In the genomic region with DNA sequence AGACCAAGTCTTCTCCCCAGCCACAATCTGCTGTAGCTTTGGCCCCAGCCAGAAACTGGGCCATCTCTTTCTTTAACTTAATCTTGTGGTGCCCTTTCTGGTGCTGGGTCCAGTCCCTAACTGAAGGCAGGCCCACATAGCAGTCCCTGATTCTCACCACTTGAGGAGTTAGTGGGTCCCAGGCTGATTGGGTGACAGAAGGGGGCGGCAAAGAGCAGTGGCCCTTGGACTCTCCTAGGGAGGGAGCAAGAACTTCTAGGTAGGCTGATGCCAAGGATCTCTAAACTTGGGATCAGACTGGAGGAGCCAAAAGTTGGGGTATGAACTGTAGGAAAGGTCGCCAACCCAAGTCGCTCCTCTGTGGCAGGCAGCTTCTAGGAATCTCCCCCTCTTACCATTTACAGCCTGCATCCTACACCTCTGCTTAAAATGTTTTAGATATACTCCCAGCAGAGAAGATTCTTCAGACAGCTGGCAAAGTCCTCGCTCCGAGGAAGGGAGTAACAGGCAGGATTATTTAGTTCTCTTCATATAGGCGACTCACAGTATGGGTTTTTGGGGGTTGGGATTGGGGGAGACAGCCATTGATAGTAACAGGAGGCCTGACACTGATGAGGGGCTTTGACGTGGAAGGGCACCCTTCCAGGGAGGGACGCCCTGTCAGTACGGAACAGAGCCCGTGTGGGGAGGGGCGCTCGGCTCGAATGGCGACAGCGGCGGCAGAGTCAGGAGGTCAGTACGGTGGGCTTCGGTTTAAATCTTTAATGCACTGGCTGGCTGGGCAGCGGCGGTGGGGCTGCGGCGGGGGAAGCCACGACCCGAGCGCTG, we compare ENCODE assay signal across 8 cellular contexts. TPM values are rescaled to one million over a fixed set of nuclear protein-coding genes. Genes with fewer than 3 reads are reported as not detected.
DNase-seq lines count a peak whose midpoint lies in the region; ATAC-seq and TF ChIP-seq lines count a peak whose summit lies in the region.

No MANE protein-coding gene starts in this region.

- H2BK120ac ChIP-seq in mesenchymal stem cell (ENCODE audit: low read depth, low read length): no peak overlapping the region

- TF ChIP-seq CTCF in GM12864 (IDR thresholded peaks at IDR 0.05; ENCODE audit: low read depth, low read length, missing control alignments): peak; percentile 99

- H3K4me1 Mint-ChIP-seq in activated CD4-positive, alpha-beta memory T cell treated with anti-CD3 and anti-CD28 coated beads, Interleukin-2, amount 10 ng/mL, durations not matched to agents 7 days and 5 days: peaks cover 50% of the 10 kb centered on the region

- H3K36me3 Mint-ChIP-seq in activated CD4-positive, alpha-beta memory T cell treated with anti-CD3 and anti-CD28 coated beads, Interleukin-2, amount 10 ng/mL, durations not matched to agents 7 days and 5 days (ENCODE audit: low read depth): peaks cover 33% of the 10 kb centered on the region

- H3K9ac ChIP-seq in endocrine pancreas (ENCODE audit: control insufficient read depth, insufficient read depth, low read length) (peak overlapping the region; percentile 5), mesenchymal stem cell (ENCODE audit: low read length) (peak overlapping the region; percentile 89)

- peak overlapping the region; percentile 46 for H2AFZ ChIP-seq in mesenchymal stem cell (ENCODE audit: low read depth, low read length)

- no peaks in the 10 kb centered on the region for H3K9me3 ChIP-seq in endocrine pancreas (ENCODE audit: control insufficient read depth, low read length)
- no peaks in the 10 kb centered on the region for H3K9me3 ChIP-seq in mesenchymal stem cell (ENCODE audit: control insufficient read depth, low read length)

- ATAC-seq in HG02623 (IDR thresholded peaks at IDR 0.05; ENCODE audit: unreplicated experiment): peak; percentile 37

- H3K9me3 Mint-ChIP-seq in activated CD4-positive, alpha-beta memory T cell treated with anti-CD3 and anti-CD28 coated beads, Interleukin-2, amount 10 ng/mL, durations not matched to agents 7 days and 5 days: peaks cover 6% of the 10 kb centered on the region

- WGBS in mesenchymal stem cell: 7% methylated on average over 24 of the region's 25 CpGs

- H3K27ac ChIP-seq in mesenchymal stem cell (ENCODE audit: low read length, poor library complexity, severe bottlenecking): peak overlapping the region; percentile 49

- H3K4me3 Mint-ChIP-seq in activated CD4-positive, alpha-beta memory T cell treated with anti-CD3 and anti-CD28 coated beads, Interleukin-2, amount 10 ng/mL, durations not matched to agents 7 days and 5 days: peak overlapping the region; percentile 85

- H3K4ac ChIP-seq in mesenchymal stem cell (ENCODE audit: low read depth in 1 of 2, low read length in 2 of 2): peak overlapping the region; percentile 42 to 68

- H3K27me3 Mint-ChIP-seq in activated CD4-positive, alpha-beta memory T cell treated with anti-CD3 and anti-CD28 coated beads, Interleukin-2, amount 10 ng/mL, durations not matched to agents 7 days and 5 days: no peaks in the 10 kb centered on the region

- H2BK15ac ChIP-seq in mesenchymal stem cell (ENCODE audit: low read depth, poor library complexity, severe bottlenecking): no peak overlapping the region

- peak overlapping the region in 1 of 2 experiments; percentile 55 for H3K14ac ChIP-seq in mesenchymal stem cell (ENCODE audit: low read length in 2 of 2)

- H3K36me3 ChIP-seq in endocrine pancreas (ENCODE audit: control insufficient read depth, insufficient read depth, low read length) (no peaks in the 10 kb centered on the region), mesenchymal stem cell (ENCODE audit: control insufficient read depth in 1 of 2, insufficient read depth in 2 of 2, low read depth in 1 of 2, low read length in 2 of 2) (peaks cover 19 to 43% of the 10 kb centered on the region in 2 experiments)

- POLR2A ChIA-PET in activated CD4-positive, alpha-beta memory T cell treated with anti-CD3 and anti-CD28 coated beads, Interleukin-2, amount 10 ng/mL, durations not matched to agents 7 days and 5 days (lab: Charles Lee): interaction anchor here (0.7 to 12.4 kb wide), 13 partner anchors 8 to 1663 kb away, joined by 3 to 162 read pairs (median 3); a partner anchor contains a TSS

- H3K27me3 ChIP-seq in endocrine pancreas (ENCODE audit: control insufficient read depth, insufficient read depth, low read length) (no peaks in the 10 kb centered on the region), mesenchymal stem cell (ENCODE audit: control insufficient read depth in 1 of 2, insufficient read depth in 1 of 2, low read length in 2 of 2) (no peaks in the 10 kb centered on the region)

- no peak overlapping the region for H2AK5ac ChIP-seq in mesenchymal stem cell (ENCODE audit: low read length, severe bottlenecking)

- H3K4me1 ChIP-seq in endocrine pancreas (ENCODE audit: control insufficient read depth, insufficient read depth, low read length) (no peaks in the 10 kb centered on the region), mesenchymal stem cell (ENCODE audit: control insufficient read depth, insufficient read depth, low read depth, low read length) (peaks cover 4% of the 10 kb centered on the region)

- H4K91ac ChIP-seq in mesenchymal stem cell (ENCODE audit: low read length): peak overlapping the region; percentile 56

- CTCF ChIA-PET in activated CD4-positive, alpha-beta memory T cell treated with anti-CD3 and anti-CD28 coated beads, Interleukin-2, amount 10 ng/mL, durations not matched to agents 7 days and 5 days (lab: Charles Lee): interaction anchor here (0.5 to 9.6 kb wide), 7 partner anchors 16 to 599 kb away, joined by 3 to 125 read pairs (median 3); a partner anchor contains a TSS

- DNase-seq in GM12864 (ENCODE audit: low read depth): no peak
- peak; percentile 73 for DNase-seq in NCI-H69 (lab: John Stamatoyannopoulos, UW)
- DNase-seq in activated CD4-positive, alpha-beta memory T cell treated with anti-CD3 and anti-CD28 coated beads, Interleukin-2, amount 10 ng/mL, durations not matched to agents 7 days and 5 days: peak; percentile 82
- DNase-seq in mesenchymal stem cell: peak; percentile 85
- peak; percentile 36 for DNase-seq in stimulated activated CD8-positive, alpha-beta memory T cell treated with anti-CD3 and anti-CD28 coated beads, Interleukin-12 subunit alpha, Interleukin-12 subunit beta, amount 100 ng/mL, for 24 hours (ENCODE audit: extremely low read depth)
- no peak for DNase-seq in cortex of kidney (lab: John Stamatoyannopoulos, UW)

- H3K27ac Mint-ChIP-seq in activated CD4-positive, alpha-beta memory T cell treated with anti-CD3 and anti-CD28 coated beads, Interleukin-2, amount 10 ng/mL, durations not matched to agents 7 days and 5 days: peak overlapping the region; percentile 80

- H2BK5ac ChIP-seq in mesenchymal stem cell (ENCODE audit: low read depth, low read length, poor library complexity, severe bottlenecking): no peak overlapping the region

- H2BK12ac ChIP-seq in mesenchymal stem cell (ENCODE audit: low read length in 2 of 2): peak overlapping the region; percentile 18 to 50

- H3K79me1 ChIP-seq in mesenchymal stem cell (replicated peaks; ENCODE audit: low read length, poor library complexity, severe bottlenecking): peaks cover 20% of the 10 kb centered on the region

- H3K4me3 ChIP-seq in GM12864 (ENCODE audit: low read depth, low read length) (peak overlapping the region; percentile 56), endocrine pancreas (ENCODE audit: control insufficient read depth, insufficient read depth, low read length) (no peak overlapping the region), mesenchymal stem cell (ENCODE audit: insufficient read depth in 1 of 2, low read depth in 1 of 2, low read length in 2 of 2) (peak overlapping the region; percentile 60 to 85)

- peak overlapping the region; percentile 71 for H3K4me2 ChIP-seq in mesenchymal stem cell (ENCODE audit: low read length, poor library complexity, severe bottlenecking)

- peak overlapping the region; percentile 58 to 90 for H3K18ac ChIP-seq in mesenchymal stem cell (ENCODE audit: low read depth in 1 of 2, low read length in 2 of 2)

- H3K23ac ChIP-seq in mesenchymal stem cell (ENCODE audit: low read length in 2 of 2): no peak overlapping the region

- peak overlapping the region; percentile 69 for H4K8ac ChIP-seq in mesenchymal stem cell (ENCODE audit: low read length)

RNA-seq across cellular contexts. Expression of a gene that starts 2.0 kb away (rescaled TPM):
- total RNA-seq in activated CD4-positive, alpha-beta memory T cell treated with anti-CD3 and anti-CD28 coated beads, Interleukin-2, amount 10 ng/mL, durations not matched to agents 7 days and 5 days: not detected
- not detected for polyA plus RNA-seq in mesenchymal stem cell (2013, experiment 1 of 2)
- 0.10 TPM for polyA plus RNA-seq in mesenchymal stem cell (2013, experiment 2 of 2)

RNA-seq across cellular contexts. Expression of a gene that starts 12.5 kb away (rescaled TPM):
- 10 to 100 TPM; 51.5 to 54.0 TPM for total RNA-seq in activated CD4-positive, alpha-beta memory T cell treated with anti-CD3 and anti-CD28 coated beads, Interleukin-2, amount 10 ng/mL, durations not matched to agents 7 days and 5 days
- 13.4 TPM for polyA plus RNA-seq in mesenchymal stem cell (2013, experiment 1 of 2)
- polyA plus RNA-seq in mesenchymal stem cell (2013, experiment 2 of 2): 13.5 TPM

RNA-seq across cellular contexts. Expression of a gene that starts 18.0 kb away (rescaled TPM):
- total RNA-seq in activated CD4-positive, alpha-beta memory T cell treated with anti-CD3 and anti-CD28 coated beads, Interleukin-2, amount 10 ng/mL, durations not matched to agents 7 days and 5 days: 10 to 100 TPM; 95.2 to 95.6 TPM
- 28.6 TPM for polyA plus RNA-seq in mesenchymal stem cell (2013, experiment 1 of 2)
- polyA plus RNA-seq in mesenchymal stem cell (2013, experiment 2 of 2): 26.5 TPM

RNA-seq across cellular contexts. Expression of a gene that starts 26.6 kb away (rescaled TPM):
- not detected for total RNA-seq in activated CD4-positive, alpha-beta memory T cell treated with anti-CD3 and anti-CD28 coated beads, Interleukin-2, amount 10 ng/mL, durations not matched to agents 7 days and 5 days
- not detected for polyA plus RNA-seq in mesenchymal stem cell (2013, experiment 1 of 2)
- not detected for polyA plus RNA-seq in mesenchymal stem cell (2013, experiment 2 of 2)

RNA-seq across cellular contexts. Expression of a gene that starts 26.9 kb away (rescaled TPM):
- total RNA-seq in activated CD4-positive, alpha-beta memory T cell treated with anti-CD3 and anti-CD28 coated beads, Interleukin-2, amount 10 ng/mL, durations not matched to agents 7 days and 5 days: 10 to 100 TPM; 53.3 to 55.5 TPM
- 83.0 TPM for polyA plus RNA-seq in mesenchymal stem cell (2013, experiment 1 of 2)
- 83.4 TPM for polyA plus RNA-seq in mesenchymal stem cell (2013, experiment 2 of 2)

Comparison
In these comparisons a context has a peak if more than half of its experiments do, and no peak if none do; other contexts are left out.
1. DNase-seq: peak in NCI-H69 (single experiment), activated CD4-positive, alpha-beta memory T cell treated with anti-CD3 and anti-CD28 coated beads, Interleukin-2, amount 10 ng/mL, durations not matched to agents 7 days and 5 days (single experiment), mesenchymal stem cell (single experiment) and stimulated activated CD8-positive, alpha-beta memory T cell treated with anti-CD3 and anti-CD28 coated beads, Interleukin-12 subunit alpha, Interleukin-12 subunit beta, amount 100 ng/mL, for 24 hours (single experiment); none in GM12864 (single experiment) and cortex of kidney (single experiment).